Comparison of ENCODE assay signal across 11 cellular contexts in the genomic region with DNA sequence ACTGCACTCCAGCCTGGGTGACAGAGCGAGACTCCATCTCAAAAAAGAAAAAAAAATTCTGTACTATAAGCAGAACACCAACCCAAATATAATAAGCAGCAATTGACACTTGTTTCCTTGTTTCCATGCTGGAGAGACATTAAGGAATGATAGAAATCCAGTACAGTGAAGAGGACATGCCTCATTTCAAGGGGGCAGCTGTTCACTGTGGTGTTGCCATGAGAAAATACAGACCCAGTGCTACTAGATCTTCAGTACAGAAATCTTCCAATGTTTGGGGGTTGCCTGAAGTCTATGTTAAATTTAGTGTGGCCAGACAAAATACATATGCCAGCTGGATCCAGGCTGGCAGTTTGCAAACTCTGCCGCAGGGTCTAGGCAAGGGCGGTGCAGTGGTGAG. TPM values are rescaled to one million over a fixed set of nuclear protein-coding genes. Genes with fewer than 3 reads are reported as not detected.
A peak's percentile ranks its signal among the peaks of the same experiment; 100 is the strongest.
DNase-seq lines count a peak whose midpoint lies in the region; ATAC-seq and TF ChIP-seq lines count a peak whose summit lies in the region.
"Had no signal": no experiment of that assay in that cellular context is flagged by ENCODE, and none has a peak within 500 bp of the region (broad histone marks: within the 10 kb centered on the region; RNA-seq: fewer than 3 reads in every experiment).

No MANE protein-coding gene starts in this region.

- H3K27ac ChIP-seq in RWPE1 (peak overlapping the region; percentile 90), mammary epithelial cell (ENCODE audit: insufficient read depth, low read depth, low read length) (no peak overlapping the region), skin epidermis (peak overlapping the region in 18 of 21 experiments; percentile 1 to 86 (median 62)), right atrium auricular region (no peak overlapping the region)

- peak overlapping the region; percentile 24 for H2AFZ ChIP-seq in mammary epithelial cell (ENCODE audit: low read depth, low read length)

- peaks cover 11% of the 10 kb centered on the region for H3K9me3 Mint-ChIP-seq in activated CD4-positive, alpha-beta T cell treated with anti-CD3 and anti-CD28 coated beads, Interleukin-2, amount 10 ng/mL, durations not matched to agents 24 days and 14 days

- no peak overlapping the region for H3K4me2 ChIP-seq in mammary epithelial cell (ENCODE audit: insufficient read depth, low read depth, low read length)

- TF ChIP-seq CTCF in RWPE1 (conservative IDR thresholded peaks at IDR 0.05; ENCODE audit: low read depth): no peak
- TF ChIP-seq CTCF in mammary epithelial cell (conservative IDR thresholded peaks at IDR 0.05 in 1 of 2, IDR thresholded peaks at IDR 0.05 in 1 of 2; ENCODE audit: extremely low read depth in 1 of 2, insufficient read depth in 1 of 2, low read depth in 1 of 2, low read length in 2 of 2): no peak
- TF ChIP-seq CTCF in right atrium auricular region (IDR thresholded peaks at IDR 0.05): no peak

- ATAC-seq in GM19035 (IDR thresholded peaks at IDR 0.05; ENCODE audit: unreplicated experiment): no peak

- peaks cover 37% of the 10 kb centered on the region for H3K4me1 ChIP-seq in mammary epithelial cell (ENCODE audit: insufficient read depth, low read length)
- H3K4me1 ChIP-seq in right atrium auricular region: peaks cover 0 to 28% of the 10 kb centered on the region in 2 donors

- intact Hi-C loops in activated CD4-positive, alpha-beta T cell treated with anti-CD3 and anti-CD28 coated beads, Interleukin-2, amount 10 ng/mL, durations not matched to agents 24 days and 14 days (cut with micrococcal nuclease): no loop called here
- intact Hi-C loops in mammary epithelial cell (cut with micrococcal nuclease): no loop called here

- H3K36me3 ChIP-seq in mammary epithelial cell (ENCODE audit: insufficient read depth, low read length) (no peaks in the 10 kb centered on the region), right atrium auricular region (no peaks in the 10 kb centered on the region)

- H3K9me3 ChIP-seq in mammary epithelial cell (replicated peaks; ENCODE audit: insufficient read depth, low read length): no peaks in the 10 kb centered on the region
- H3K9me3 ChIP-seq in right atrium auricular region: no peaks in the 10 kb centered on the region

- H3K4me3 Mint-ChIP-seq in activated CD4-positive, alpha-beta T cell treated with anti-CD3 and anti-CD28 coated beads, Interleukin-2, amount 10 ng/mL, durations not matched to agents 24 days and 14 days: no peak overlapping the region

- H3K79me2 ChIP-seq in mammary epithelial cell (ENCODE audit: insufficient read depth, low read length): no peaks in the 10 kb centered on the region

- DNase-seq in activated CD4-positive, alpha-beta T cell treated with anti-CD3 and anti-CD28 coated beads, Interleukin-2, amount 10 ng/mL, durations not matched to agents 24 days and 14 days: no peak
- DNase-seq in activated CD4-positive, alpha-beta T cell treated with anti-CD3 and anti-CD28 coated beads for 4 hours: no peak
- DNase-seq in RWPE1 (ENCODE audit: low spot score): no peak
- DNase-seq in mammary epithelial cell: no peak
- DNase-seq in SW 1271 (lab: John Stamatoyannopoulos, UW): no peak
- no peak for DNase-seq in right atrium auricular region (ENCODE audit: low spot score)
- DNase-seq: NCI-H187 treated with DMSO at 0.1 percent for 48 hours, NCI-H774 had no signal

- POLR2A ChIA-PET in RWPE1 (lab: Yijun Ruan, JAX; ENCODE audit: low non-redundant PET): no interaction called here

- BruUV-seq in mammary epithelial cell (replicated peaks; lab: Mats Ljungman, UMichigan): no TSS peak

- H4K20me1 ChIP-seq in mammary epithelial cell (ENCODE audit: insufficient read depth, low read length): no peaks in the 10 kb centered on the region

- no peaks in the 10 kb centered on the region for H3K27me3 ChIP-seq in mammary epithelial cell (ENCODE audit: insufficient read depth, low read length)
- H3K27me3 ChIP-seq in right atrium auricular region: no peaks in the 10 kb centered on the region

- WGBS in mammary epithelial cell (ENCODE audit: low coverage, missing lambda C conversion rate): 30% methylated on average over 1 of the region's 3 CpGs

- H3K4me3 ChIP-seq in mammary epithelial cell (replicated peaks in 1 of 3; ENCODE audit: insufficient read depth in 1 of 3, low read depth in 2 of 3, low read length in 3 of 3) (no peak overlapping the region), skin epidermis (no peak overlapping the region), right atrium auricular region (no peak overlapping the region)
- H3K4me3 ChIP-seq: lung had no signal

- CTCF ChIA-PET in RWPE1 (lab: Yijun Ruan, JAX) (no interaction called here), mammary epithelial cell (lab: Charles Lee; ENCODE audit: low non-redundant PET) (no interaction called here)

- in situ Hi-C loops in mammary epithelial cell (cut with MboI; ENCODE audit: low sequenced_read_pairs in 2 of 2): loop anchor here in 1 of 2 donors (25.0 kb wide), 1 partner anchor 412 kb away; no protein-coding TSS in a partner anchor

- peak overlapping the region; percentile 7 for H3K27ac Mint-ChIP-seq in activated CD4-positive, alpha-beta T cell treated with anti-CD3 and anti-CD28 coated beads, Interleukin-2, amount 10 ng/mL, durations not matched to agents 24 days and 14 days

- H3K27me3 Mint-ChIP-seq in activated CD4-positive, alpha-beta T cell treated with anti-CD3 and anti-CD28 coated beads, Interleukin-2, amount 10 ng/mL, durations not matched to agents 24 days and 14 days: no peaks in the 10 kb centered on the region

- H3K4me1 Mint-ChIP-seq in activated CD4-positive, alpha-beta T cell treated with anti-CD3 and anti-CD28 coated beads, Interleukin-2, amount 10 ng/mL, durations not matched to agents 24 days and 14 days: peaks cover 66% of the 10 kb centered on the region

- no peak overlapping the region for H3K9ac ChIP-seq in mammary epithelial cell (ENCODE audit: insufficient read depth, low read length)

- H3K36me3 Mint-ChIP-seq in activated CD4-positive, alpha-beta T cell treated with anti-CD3 and anti-CD28 coated beads, Interleukin-2, amount 10 ng/mL, durations not matched to agents 24 days and 14 days (ENCODE audit: low read depth): peaks cover 1% of the 10 kb centered on the region

- dilution Hi-C loops in mammary epithelial cell (cut with HindIII; ENCODE audit: low sequenced_read_pairs): no loop called here

RNA-seq across cellular contexts. Expression of gene TMSB10, which starts 6.3 kb away (rescaled TPM):
- 2,196 and 2,218 TPM in 2 replicates for total RNA-seq in activated CD4-positive, alpha-beta T cell treated with anti-CD3 and anti-CD28 coated beads, Interleukin-2, amount 10 ng/mL, durations not matched to agents 24 days and 14 days
- total RNA-seq in mammary epithelial cell: 1,000 to 10,000 TPM; 3,165 to 4,185 TPM
- polyA plus RNA-seq in mammary epithelial cell: 9,658 TPM
- 1,882 TPM for polyA minus RNA-seq in mammary epithelial cell
- total RNA-seq in right atrium auricular region: 1,000 to 10,000 TPM; 1,113 to 1,769 TPM

RNA-seq across cellular contexts. Expression of gene TRABD2A, which starts 18.3 kb away (rescaled TPM):
- 56.3 and 59.6 TPM in 2 replicates for total RNA-seq in activated CD4-positive, alpha-beta T cell treated with anti-CD3 and anti-CD28 coated beads, Interleukin-2, amount 10 ng/mL, durations not matched to agents 24 days and 14 days
- total RNA-seq in mammary epithelial cell (10 to 100 TPM in 1 of 2 donors, 1 to 10 TPM in 1; 9.7 to 20.7 TPM), right atrium auricular region (1 to 10 TPM; 1.2 to 1.7 TPM)
- 11.5 TPM for polyA plus RNA-seq in mammary epithelial cell
- 16.4 TPM for polyA minus RNA-seq in mammary epithelial cell

Comparison
In these comparisons a context has a peak if more than half of its experiments do, and no peak if none do; other contexts are left out.
1. H3K27ac ChIP-seq: peak in RWPE1 (single experiment) and skin epidermis (18 of 21); none in mammary epithelial cell (single experiment) and right atrium auricular region (0 of 2).